29 cellular contexts compared by ENCODE assay signal in the genomic region with DNA sequence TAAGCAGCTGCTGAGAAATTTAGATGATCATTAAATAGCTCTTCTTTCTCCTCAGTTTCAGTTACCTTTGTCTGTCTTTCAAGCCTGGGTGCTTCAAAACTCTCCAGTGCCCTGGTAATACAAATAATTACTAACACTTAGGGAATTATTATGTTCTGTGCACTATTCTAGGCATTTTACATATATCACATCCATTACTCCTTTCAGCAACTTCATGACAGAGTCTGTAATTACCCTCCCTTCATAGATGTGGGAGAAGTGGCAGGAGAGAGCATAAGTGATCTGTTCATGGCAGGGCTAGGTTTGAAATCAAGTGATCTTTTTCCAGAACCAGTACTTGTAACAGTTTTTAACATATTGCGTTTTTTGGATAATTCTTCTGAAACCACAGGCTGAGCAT.
"Had no signal": no experiment of that assay in that cellular context is flagged by ENCODE, and none has a peak within 500 bp of the region (broad histone marks: within the 10 kb centered on the region; RNA-seq: fewer than 3 reads in every experiment).

No MANE protein-coding gene starts in this region.

- H3K4me3 Mint-ChIP-seq: activated CD4-positive, alpha-beta memory T cell treated with anti-CD3 and anti-CD28 coated beads, Interleukin-2, amount 10 ng/mL, durations not matched to agents 7 days and 5 days; activated CD4-positive, alpha-beta T cell treated with anti-CD3 and anti-CD28 coated beads, Interleukin-2, amount 10 ng/mL, durations not matched to agents 7 days and 5 days; activated naive CD4-positive, alpha-beta T cell treated with anti-CD3 and anti-CD28 coated beads, Interleukin-2, amount 50 U/mL, for 24 hours; activated naive CD8-positive, alpha-beta T cell treated with anti-CD3 and anti-CD28 coated beads, Interleukin-2, amount 50 U/mL, for 24 hours; activated T-cell treated with anti-CD3 and anti-CD28 coated beads, Interleukin-2, amount 50 U/mL, for 4 hours; activated T-helper 17 cell treated with anti-CD3 and anti-CD28 coated beads, Interleukin-2, amount 50 U/mL, for 72 hours; naive thymus-derived CD8-positive, alpha-beta T cell; neural progenitor cell; stimulated activated naive B cell treated with anti-CD40 and anti-IgM and Interleukin-4, amounts not matched to agents 10 μg/mL and 1 μg/mL and 100 μg/mL, for 72 hours had no signal

- H3K27me3 Mint-ChIP-seq: activated CD4-positive, alpha-beta memory T cell treated with anti-CD3 and anti-CD28 coated beads, Interleukin-2, amount 10 ng/mL, durations not matched to agents 7 days and 5 days; activated CD4-positive, alpha-beta T cell treated with anti-CD3 and anti-CD28 coated beads, Interleukin-2, amount 10 ng/mL, durations not matched to agents 7 days and 5 days; activated naive CD4-positive, alpha-beta T cell treated with anti-CD3 and anti-CD28 coated beads, Interleukin-2, amount 50 U/mL, for 24 hours; activated naive CD8-positive, alpha-beta T cell treated with anti-CD3 and anti-CD28 coated beads, Interleukin-2, amount 50 U/mL, for 24 hours; activated T-helper 17 cell treated with anti-CD3 and anti-CD28 coated beads, Interleukin-2, amount 50 U/mL, for 72 hours; naive thymus-derived CD8-positive, alpha-beta T cell; stimulated activated naive B cell treated with anti-CD40 and anti-IgM and Interleukin-4, amounts not matched to agents 10 μg/mL and 1 μg/mL and 100 μg/mL, for 72 hours had no signal

- H3K4me1 Mint-ChIP-seq: activated CD4-positive, alpha-beta memory T cell treated with anti-CD3 and anti-CD28 coated beads, Interleukin-2, amount 10 ng/mL, durations not matched to agents 7 days and 5 days; activated T-helper 17 cell treated with anti-CD3 and anti-CD28 coated beads, Interleukin-2, amount 50 U/mL, for 72 hours had no signal

- DNase-seq: activated CD4-positive, alpha-beta memory T cell treated with anti-CD3 and anti-CD28 coated beads, Interleukin-2, amount 10 ng/mL, durations not matched to agents 7 days and 5 days; activated CD4-positive, alpha-beta T cell treated with anti-CD3 and anti-CD28 coated beads for 1 hour; activated CD4-positive, alpha-beta T cell treated with anti-CD3 and anti-CD28 coated beads, Interleukin-2, amount 10 ng/mL, durations not matched to agents 7 days and 5 days; activated CD8-positive, alpha-beta memory T cell treated with anti-CD3 and anti-CD28 coated beads, Interleukin-2, amount 50 U/mL, for 48 hours; activated gamma-delta T cell treated with Interleukin-2 at 50 U/mL for 16 hours; activated naive CD8-positive, alpha-beta T cell treated with anti-CD3 and anti-CD28 coated beads, Interleukin-2, amount 50 U/mL, for 24 hours; activated T-cell treated with anti-CD3 and anti-CD28 coated beads, Interleukin-2, amount 50 U/mL, for 4 hours; amygdala; central memory CD4-positive, alpha-beta T cell; dermis blood vessel endothelial cell; effector CD8-positive, alpha-beta T cell; esophagus squamous epithelium; foreskin melanocyte; kidney glomerular epithelial cell; lower lobe of right lung; mesenchymal stem cell; naive thymus-derived CD8-positive, alpha-beta T cell; occipital lobe; psoas muscle; sigmoid colon; small intestine; stimulated activated naive B cell treated with anti-CD40 and anti-IgM and Interleukin-4, amounts not matched to agents 10 μg/mL and 1 μg/mL and 100 μg/mL, for 72 hours; stomach; thyroid gland; upper lobe of left lung had no signal

- ATAC-seq: activated naive CD8-positive, alpha-beta T cell treated with anti-CD3 and anti-CD28 coated beads, Interleukin-2, amount 50 U/mL, for 24 hours; activated T-cell treated with anti-CD3 and anti-CD28 coated beads, Interleukin-2, amount 50 U/mL, for 4 hours; activated T-helper 17 cell treated with anti-CD3 and anti-CD28 coated beads, Interleukin-2, amount 50 U/mL, for 72 hours; left lobe of liver; lower lobe of right lung; naive thymus-derived CD8-positive, alpha-beta T cell; psoas muscle; stimulated activated naive B cell treated with anti-CD40 and anti-IgM and Interleukin-4, amounts not matched to agents 10 μg/mL and 1 μg/mL and 100 μg/mL, for 72 hours had no signal

- H3K9me3 Mint-ChIP-seq: activated CD4-positive, alpha-beta memory T cell treated with anti-CD3 and anti-CD28 coated beads, Interleukin-2, amount 10 ng/mL, durations not matched to agents 7 days and 5 days; activated CD4-positive, alpha-beta T cell treated with anti-CD3 and anti-CD28 coated beads, Interleukin-2, amount 10 ng/mL, durations not matched to agents 7 days and 5 days; activated naive CD4-positive, alpha-beta T cell treated with anti-CD3 and anti-CD28 coated beads, Interleukin-2, amount 50 U/mL, for 24 hours; activated naive CD8-positive, alpha-beta T cell treated with anti-CD3 and anti-CD28 coated beads, Interleukin-2, amount 50 U/mL, for 24 hours; activated T-cell treated with anti-CD3 and anti-CD28 coated beads, Interleukin-2, amount 50 U/mL, for 4 hours; activated T-helper 17 cell treated with anti-CD3 and anti-CD28 coated beads, Interleukin-2, amount 50 U/mL, for 72 hours; naive thymus-derived CD8-positive, alpha-beta T cell; neural progenitor cell; stimulated activated naive B cell treated with anti-CD40 and anti-IgM and Interleukin-4, amounts not matched to agents 10 μg/mL and 1 μg/mL and 100 μg/mL, for 72 hours had no signal

- H3K27ac Mint-ChIP-seq: activated CD4-positive, alpha-beta memory T cell treated with anti-CD3 and anti-CD28 coated beads, Interleukin-2, amount 10 ng/mL, durations not matched to agents 7 days and 5 days; activated CD4-positive, alpha-beta T cell treated with anti-CD3 and anti-CD28 coated beads, Interleukin-2, amount 10 ng/mL, durations not matched to agents 7 days and 5 days; activated naive CD4-positive, alpha-beta T cell treated with anti-CD3 and anti-CD28 coated beads, Interleukin-2, amount 50 U/mL, for 24 hours; activated naive CD8-positive, alpha-beta T cell treated with anti-CD3 and anti-CD28 coated beads, Interleukin-2, amount 50 U/mL, for 24 hours; activated T-helper 17 cell treated with anti-CD3 and anti-CD28 coated beads, Interleukin-2, amount 50 U/mL, for 72 hours; neural progenitor cell; stimulated activated naive B cell treated with anti-CD40 and anti-IgM and Interleukin-4, amounts not matched to agents 10 μg/mL and 1 μg/mL and 100 μg/mL, for 72 hours had no signal
